In genomic region chr19:48646912-48647216, GRCh38 we compare ENCODE assay signal across 10 cellular contexts. TPM values are rescaled to one million over a fixed set of nuclear protein-coding genes. Genes with fewer than 3 reads are reported as not detected.
A peak's percentile ranks its signal among the peaks of the same experiment; 100 is the strongest.
DNase-seq lines count a peak whose midpoint lies in the region; ATAC-seq and TF ChIP-seq lines count a peak whose summit lies in the region.
"Had no signal": no experiment of that assay in that cellular context is flagged by ENCODE, and none has a peak within 500 bp of the region (broad histone marks: within the 10 kb centered on the region; RNA-seq: fewer than 3 reads in every experiment).

No MANE protein-coding gene starts in this region.

- no peaks in the 10 kb centered on the region for H3K36me3 Mint-ChIP-seq in activated CD8-positive, alpha-beta memory T cell treated with anti-CD3 and anti-CD28 coated beads, Interleukin-2, amount 10 ng/mL, durations not matched to agents 7 days and 5 days
- peaks cover 11% of the 10 kb centered on the region for H3K36me3 Mint-ChIP-seq in effector memory CD8-positive, alpha-beta T cell (ENCODE audit: insufficient read depth)
- H3K36me3 Mint-ChIP-seq in stimulated activated memory B cell treated with anti-CD40 and anti-IgM and Interleukin-4, amounts not matched to agents 10 μg/mL and 1 μg/mL and 100 μg/mL, for 72 hours, result no peaks in the 10 kb centered on the region

- no peak for DNase-seq in activated CD8-positive, alpha-beta memory T cell treated with anti-CD3 and anti-CD28 coated beads, Interleukin-2, amount 10 ng/mL, durations not matched to agents 7 days and 5 days
- DNase-seq in activated CD8-positive, alpha-beta memory T cell treated with anti-CD3 and anti-CD28 coated beads, Interleukin-2, amount 50 U/mL, for 48 hours, result no peak
- DNase-seq in RWPE1 (ENCODE audit: low spot score) (no peak), GM19238 (ENCODE audit: insufficient read length, low spot score) (no peak)
- no peak for DNase-seq in effector memory CD8-positive, alpha-beta T cell
- DNase-seq in activated effector memory CD4-positive, alpha-beta T cell treated with anti-CD3 and anti-CD28 coated beads, Interleukin-2, amount 50 U/mL, for 16 hours, result no peak
- DNase-seq: cortex of kidney had no signal

- POLR2A ChIA-PET in RWPE1 (lab: Yijun Ruan, JAX; ENCODE audit: low non-redundant PET), result no interaction called here

- peak overlapping the region; percentile 42 for H3K4me3 Mint-ChIP-seq in activated CD8-positive, alpha-beta memory T cell treated with anti-CD3 and anti-CD28 coated beads, Interleukin-2, amount 10 ng/mL, durations not matched to agents 7 days and 5 days
- peak overlapping the region; percentile 90 to 95 for H3K4me3 Mint-ChIP-seq in effector memory CD8-positive, alpha-beta T cell
- peak overlapping the region; percentile 95 for H3K4me3 Mint-ChIP-seq in stimulated activated memory B cell treated with anti-CD40 and anti-IgM and Interleukin-4, amounts not matched to agents 10 μg/mL and 1 μg/mL and 100 μg/mL, for 72 hours

- peak overlapping the region; percentile 83 for H3K27ac ChIP-seq in RWPE1

- H3K27ac Mint-ChIP-seq in activated CD8-positive, alpha-beta memory T cell treated with anti-CD3 and anti-CD28 coated beads, Interleukin-2, amount 10 ng/mL, durations not matched to agents 7 days and 5 days, result peak overlapping the region; percentile 22
- peak overlapping the region; percentile 93 to 98 for H3K27ac Mint-ChIP-seq in effector memory CD8-positive, alpha-beta T cell
- peak overlapping the region; percentile 83 for H3K27ac Mint-ChIP-seq in stimulated activated memory B cell treated with anti-CD40 and anti-IgM and Interleukin-4, amounts not matched to agents 10 μg/mL and 1 μg/mL and 100 μg/mL, for 72 hours
- H3K27ac Mint-ChIP-seq: mesothelial cell of epicardium had no signal

- no peaks in the 10 kb centered on the region for H3K27me3 Mint-ChIP-seq in activated CD8-positive, alpha-beta memory T cell treated with anti-CD3 and anti-CD28 coated beads, Interleukin-2, amount 10 ng/mL, durations not matched to agents 7 days and 5 days
- H3K27me3 Mint-ChIP-seq in effector memory CD8-positive, alpha-beta T cell, result no peaks in the 10 kb centered on the region
- no peaks in the 10 kb centered on the region for H3K27me3 Mint-ChIP-seq in stimulated activated memory B cell treated with anti-CD40 and anti-IgM and Interleukin-4, amounts not matched to agents 10 μg/mL and 1 μg/mL and 100 μg/mL, for 72 hours

- peaks cover 33% of the 10 kb centered on the region for H3K4me1 Mint-ChIP-seq in activated CD8-positive, alpha-beta memory T cell treated with anti-CD3 and anti-CD28 coated beads, Interleukin-2, amount 10 ng/mL, durations not matched to agents 7 days and 5 days
- peaks cover 33 to 35% of the 10 kb centered on the region in 2 donors for H3K4me1 Mint-ChIP-seq in effector memory CD8-positive, alpha-beta T cell (ENCODE audit: low read depth in 2 of 2)
- peaks cover 45% of the 10 kb centered on the region for H3K4me1 Mint-ChIP-seq in stimulated activated memory B cell treated with anti-CD40 and anti-IgM and Interleukin-4, amounts not matched to agents 10 μg/mL and 1 μg/mL and 100 μg/mL, for 72 hours

- no peaks in the 10 kb centered on the region for H3K9me3 Mint-ChIP-seq in activated CD8-positive, alpha-beta memory T cell treated with anti-CD3 and anti-CD28 coated beads, Interleukin-2, amount 10 ng/mL, durations not matched to agents 7 days and 5 days (ENCODE audit: low read depth)
- no peaks in the 10 kb centered on the region for H3K9me3 Mint-ChIP-seq in effector memory CD8-positive, alpha-beta T cell
- H3K9me3 Mint-ChIP-seq in stimulated activated memory B cell treated with anti-CD40 and anti-IgM and Interleukin-4, amounts not matched to agents 10 μg/mL and 1 μg/mL and 100 μg/mL, for 72 hours, result no peaks in the 10 kb centered on the region
- H3K9me3 Mint-ChIP-seq: mesothelial cell of epicardium had no signal

- CTCF ChIA-PET in activated CD8-positive, alpha-beta memory T cell treated with anti-CD3 and anti-CD28 coated beads, Interleukin-2, amount 10 ng/mL, durations not matched to agents 7 days and 5 days (lab: Charles Lee), result interaction anchor here (0.9 to 3.9 kb wide), 8 partner anchors 10 to 324 kb away, joined by 3 to 27 read pairs (median 6); partner anchors contain the start of genes DBP and RASIP1
- CTCF ChIA-PET in RWPE1 (lab: Yijun Ruan, JAX), result interaction anchor here (0.7 kb wide), 1 partner anchor 189 kb away, joined by 3 read pairs; the partner anchor contains the start of gene HSD17B14

- no peak for ATAC-seq in activated CD8-positive, alpha-beta memory T cell treated with anti-CD3 and anti-CD28 coated beads, Interleukin-2, amount 10 ng/mL, durations not matched to agents 7 days and 5 days
- no peak for ATAC-seq in effector memory CD8-positive, alpha-beta T cell (replicated peaks)
- no peak for ATAC-seq in stimulated activated memory B cell treated with anti-CD40 and anti-IgM and Interleukin-4, amounts not matched to agents 10 μg/mL and 1 μg/mL and 100 μg/mL, for 72 hours
- no peak for ATAC-seq in HG02885 (IDR thresholded peaks at IDR 0.05; ENCODE audit: poor library complexity, unreplicated experiment)

- no peak for TF ChIP-seq CTCF in RWPE1 (conservative IDR thresholded peaks at IDR 0.05; ENCODE audit: low read depth)

RNA-seq across cellular contexts. Expression of gene CA11, which starts 0.9 kb away (rescaled TPM):
- 1 to 10 TPM; 6.0 to 7.2 TPM for total RNA-seq in activated CD8-positive, alpha-beta memory T cell treated with anti-CD3 and anti-CD28 coated beads, Interleukin-2, amount 10 ng/mL, durations not matched to agents 7 days and 5 days

RNA-seq across cellular contexts. Expression of gene DBP, which starts 9.7 kb away (rescaled TPM):
- total RNA-seq in activated CD8-positive, alpha-beta memory T cell treated with anti-CD3 and anti-CD28 coated beads, Interleukin-2, amount 10 ng/mL, durations not matched to agents 7 days and 5 days, result 10 to 100 TPM; 11.3 to 18.0 TPM

RNA-seq across cellular contexts. Expression of gene NTN5, which starts 26.0 kb away (rescaled TPM):
- under 1 TPM; 0.64 to 0.87 TPM for total RNA-seq in activated CD8-positive, alpha-beta memory T cell treated with anti-CD3 and anti-CD28 coated beads, Interleukin-2, amount 10 ng/mL, durations not matched to agents 7 days and 5 days

RNA-seq across cellular contexts. Expression of gene SPHK2, which starts 27.6 kb away (rescaled TPM):
- 10 to 100 TPM; 37.3 to 43.4 TPM for total RNA-seq in activated CD8-positive, alpha-beta memory T cell treated with anti-CD3 and anti-CD28 coated beads, Interleukin-2, amount 10 ng/mL, durations not matched to agents 7 days and 5 days

RNA-seq across cellular contexts. Expression of gene RPL18, which starts 27.9 kb away (rescaled TPM):
- 1,000 to 10,000 TPM; 1,413 to 1,465 TPM for total RNA-seq in activated CD8-positive, alpha-beta memory T cell treated with anti-CD3 and anti-CD28 coated beads, Interleukin-2, amount 10 ng/mL, durations not matched to agents 7 days and 5 days

Comparison
In these comparisons a context has a peak if more than half of its experiments do, and no peak if none do; other contexts are left out.
1. H3K27ac Mint-ChIP-seq: peak in every context shown above with its lines; median percentile 96 in effector memory CD8-positive, alpha-beta T cell; 83 in stimulated activated memory B cell treated with anti-CD40 and anti-IgM and Interleukin-4, amounts not matched to agents 10 μg/mL and 1 μg/mL and 100 μg/mL, for 72 hours; 22 in activated CD8-positive, alpha-beta memory T cell treated with anti-CD3 and anti-CD28 coated beads, Interleukin-2, amount 10 ng/mL, durations not matched to agents 7 days and 5 days.
2. H3K4me3 Mint-ChIP-seq: peak in every context shown above with its lines; median percentile 95 in stimulated activated memory B cell treated with anti-CD40 and anti-IgM and Interleukin-4, amounts not matched to agents 10 μg/mL and 1 μg/mL and 100 μg/mL, for 72 hours; 92 in effector memory CD8-positive, alpha-beta T cell; 42 in activated CD8-positive, alpha-beta memory T cell treated with anti-CD3 and anti-CD28 coated beads, Interleukin-2, amount 10 ng/mL, durations not matched to agents 7 days and 5 days.